25 cellular contexts compared by ENCODE assay signal in genomic region chrX:38538134-38538533, GRCh38. TPM values are rescaled to one million over a fixed set of nuclear protein-coding genes. Genes with fewer than 3 reads are reported as not detected.
DNase-seq lines count a peak whose midpoint lies in the region; ATAC-seq, FAIRE-seq and TF ChIP-seq lines count a peak whose summit lies in the region.
"Had no signal": no experiment of that assay in that cellular context is flagged by ENCODE, and none has a peak within 500 bp of the region (broad histone marks: within the 10 kb centered on the region; RNA-seq: fewer than 3 reads in every experiment).

No MANE protein-coding gene starts in this region.

- no peak for TF ChIP-seq POLR2A in A549 (IDR thresholded peaks at IDR 0.05; ENCODE audit: low read length)

- H3K27me3 ChIP-seq in endodermal cell (ENCODE audit: control insufficient read depth, insufficient read depth, low read length, poor library complexity, severe bottlenecking) = no peaks in the 10 kb centered on the region
- H3K27me3 ChIP-seq: SJCRH30 had no signal

- CTCF ChIA-PET in A549 (lab: Yijun Ruan, JAX) = no interaction called here

- H3K4me2 ChIP-seq in A549 = no peak overlapping the region
- H3K4me2 ChIP-seq: PC-9 had no signal

- no peak overlapping the region for H3K9ac ChIP-seq in endodermal cell (ENCODE audit: extremely low read depth, low read length, poor library complexity, severe bottlenecking)

- TF ChIP-seq CTCF in A549 (IDR thresholded peaks at IDR 0.05) (no peak), epithelial cell of esophagus (IDR thresholded peaks at IDR 0.05; ENCODE audit: insufficient read depth, low read depth, low read length, missing control alignments) (no peak), endodermal cell (conservative IDR thresholded peaks at IDR 0.05) (no peak), GM10266 (IDR thresholded peaks at IDR 0.05; ENCODE audit: control insufficient read depth, insufficient read depth, low read depth, missing control alignments) (no peak)

- POLR2A ChIA-PET in A549 (lab: Yijun Ruan, JAX) = no interaction called here

- WGBS in A549 (ENCODE audit: missing lambda C conversion rate) = 9% methylated on average over 2 of the region's 2 CpGs
- WGBS in endodermal cell (ENCODE audit: insufficient coverage in 1 of 2, insufficient read length in 1 of 2), 2 experiments = 100% methylated on average over 2 of the region's 2 CpGs; no CpG with 5 or more reads in 1 of the 2 experiments

- no peak for TF ChIP-seq RAD21 in A549 (conservative IDR thresholded peaks at IDR 0.05 in 1 of 2, IDR thresholded peaks at IDR 0.05 in 1 of 2)

- H3K27ac ChIP-seq in A549 (no peak overlapping the region), endodermal cell (ENCODE audit: low read depth, low read length) (no peak overlapping the region)
- H3K27ac ChIP-seq: C4-2B, PC-9, SJCRH30 had no signal

- H3K27ac Mint-ChIP-seq in endodermal cell = no peak overlapping the region
- H3K27ac Mint-ChIP-seq: CD8-positive, alpha-beta T cell had no signal

- H3K4me3 Mint-ChIP-seq in endodermal cell = no peak overlapping the region
- H3K4me3 Mint-ChIP-seq: CD8-positive, alpha-beta T cell had no signal

- peaks cover 40% of the 10 kb centered on the region for H3K9me3 Mint-ChIP-seq in endodermal cell
- H3K9me3 Mint-ChIP-seq: CD8-positive, alpha-beta T cell had no signal

- H3K36me3 ChIP-seq in endodermal cell (ENCODE audit: control insufficient read depth, insufficient read depth, low read length) = no peaks in the 10 kb centered on the region
- H3K36me3 ChIP-seq: SJCRH30 had no signal

- no peak for TF ChIP-seq EP300 in A549 (IDR thresholded peaks at IDR 0.05)

- H3K4me3 ChIP-seq in A549 (no peak overlapping the region), epithelial cell of esophagus (ENCODE audit: low read length) (no peak overlapping the region), endodermal cell (ENCODE audit: low read length) (no peak overlapping the region)
- H3K4me3 ChIP-seq: PC-9, SJCRH30 had no signal

- no peak for ATAC-seq in A549
- ATAC-seq in HG02938 (IDR thresholded peaks at IDR 0.05; ENCODE audit: unreplicated experiment) = no peak
- ATAC-seq: CD8-positive, alpha-beta T cell; Right ventricle myocardium inferior; SK-N-SH treated with all-trans-retinoic acid at 6 μM for 48 hours had no signal

- no peaks in the 10 kb centered on the region for H3K4me1 Mint-ChIP-seq in endodermal cell

- H3K36me3 Mint-ChIP-seq in endodermal cell (ENCODE audit: low read depth) = no peaks in the 10 kb centered on the region
- H3K36me3 Mint-ChIP-seq: CD8-positive, alpha-beta T cell had no signal

- FAIRE-seq in A549 (lab: Jason Lieb, UNC) = peak; percentile 78
- FAIRE-seq: GM12892, H1 had no signal

- no peaks in the 10 kb centered on the region for H3K27me3 Mint-ChIP-seq in endodermal cell (ENCODE audit: insufficient read depth)

- DNase-seq in A549 (ENCODE audit: low read depth in 1 of 2, low spot score in 1 of 2) (no peak), LHCN-M2 (ENCODE audit: low read depth) (peak; percentile 33), epithelial cell of esophagus (ENCODE audit: low read depth) (peak; percentile 60), myocyte (ENCODE audit: low read depth) (peak; percentile 51), endodermal cell (no peak), OCI-M2 (lab: John Stamatoyannopoulos, UW; ENCODE audit: unreplicated experiment) (no peak), GM10266 (ENCODE audit: extremely low spot score) (no peak)
- DNase-seq: Caco-2; CD8-positive, alpha-beta T cell; DMS 273 treated with DMSO at 0.1 percent for 48 hours; DMS79 treated with DMSO at 0.1 percent for 48 hours; GF-D8; HCEC 1CT; NCI-H2081; NCI-H446; NCI-H524 treated with DMSO at 0.1 percent for 48 hours; NCI-H774; PC-9; SJCRH30 had no signal

- H3K9me3 ChIP-seq in A549 = no peaks in the 10 kb centered on the region
- H3K9me3 ChIP-seq in endodermal cell (ENCODE audit: control insufficient read depth, low read length) = no peaks in the 10 kb centered on the region
- H3K9me3 ChIP-seq: Caco-2, SJCRH30 had no signal

- H3K4me1 ChIP-seq in A549 (no peaks in the 10 kb centered on the region), endodermal cell (ENCODE audit: control insufficient read depth, insufficient read depth, low read length) (no peaks in the 10 kb centered on the region)
- H3K4me1 ChIP-seq: Caco-2, SJCRH30 had no signal

TF ChIP-seq in A549, 52 proteins besides CTCF, POLR2A, EP300 and RAD21:
- TF ChIP-seq HDAC2 (IDR thresholded peaks at IDR 0.05) = no peak
- no peak for TF ChIP-seq EHF (CRISPR knock-in tag; IDR thresholded peaks at IDR 0.05)
- TF ChIP-seq BCL3 (IDR thresholded peaks at IDR 0.05) = no peak
- TF ChIP-seq HES2 (IDR thresholded peaks at IDR 0.05) = no peak
- TF ChIP-seq HOXB5 (CRISPR knock-in tag; IDR thresholded peaks at IDR 0.05) = no peak
- no peak for TF ChIP-seq FOSL2 (IDR thresholded peaks at IDR 0.05)
- TF ChIP-seq FOSL2 (CRISPR knock-in tag; IDR thresholded peaks at IDR 0.05) = no peak
- no peak for TF ChIP-seq RFX5 (IDR thresholded peaks at IDR 0.05)
- no peak for TF ChIP-seq JUNB (IDR thresholded peaks at IDR 0.05)
- no peak for TF ChIP-seq FOSB (CRISPR knock-in tag; IDR thresholded peaks at IDR 0.05)
- no peak for TF ChIP-seq HEYL (CRISPR knock-in tag; IDR thresholded peaks at IDR 0.05)
- no peak for TF ChIP-seq GATA3 (IDR thresholded peaks at IDR 0.05; ENCODE audit: borderline replicate concordance)
- no peak for TF ChIP-seq MYC (IDR thresholded peaks at IDR 0.05; ENCODE audit: borderline replicate concordance, low read length)
- TF ChIP-seq HOXB13 (CRISPR knock-in tag; IDR thresholded peaks at IDR 0.05; ENCODE audit: low read depth) = no peak
- TF ChIP-seq RARB (CRISPR knock-in tag; IDR thresholded peaks at IDR 0.05) = no peak
- TF ChIP-seq CBX2 (IDR thresholded peaks at IDR 0.05; ENCODE audit: borderline replicate concordance, low read depth) = no peak
- TF ChIP-seq SMC3 (IDR thresholded peaks at IDR 0.05) = no peak
- no peak for TF ChIP-seq HOXA7 (CRISPR knock-in tag; IDR thresholded peaks at IDR 0.05)
- TF ChIP-seq MAX (IDR thresholded peaks at IDR 0.05) = no peak
- TF ChIP-seq KDM1A (IDR thresholded peaks at IDR 0.05; ENCODE audit: low read depth) = no peak
- TF ChIP-seq CEBPB (IDR thresholded peaks at IDR 0.05) = no peak
TF ChIP-seq in A549: peak in this region for 0.

RNA-seq across cellular contexts. Expression of gene TSPAN7, which starts 23.2 kb away (rescaled TPM):
- polyA plus RNA-seq in A549 (2011; rRNA removed) (6.1 and 6.4 TPM in 2 replicates), A549 (2017; fragmentation: RNase III; extraction: RNeasy Plus Mini Kit Qiagen cat#74134 plus additional on column Dnase treatment) (2.4 to 3.1 TPM (median 2.5 TPM) in 3 replicates)
- 2.1 and 2.2 TPM in 2 replicates for polyA plus RNA-seq in A549 (2012; cell fraction: cytosol; rRNA removed)
- 2.4 and 3.8 TPM in 2 replicates for polyA plus RNA-seq in A549 (2012; cell fraction: nucleus; rRNA removed)
- 2.6 and 7.1 TPM in 2 replicates for polyA minus RNA-seq in A549 (2011; rRNA and poly(A)+ RNA removed)
- total RNA-seq in LHCN-M2 (2014; rRNA removed) (0.26 and 1.8 TPM in 2 replicates), myocyte (34.6 and 38.9 TPM in 2 replicates), endodermal cell (10 to 100 TPM in 1 of 2 donors, 1 to 10 TPM in 1; 6.2 to 15.1 TPM)
- polyA plus RNA-seq in LHCN-M2 (2012) = 1.0 TPM
- 89.6 TPM for polyA plus RNA-seq in myocyte (2012)
- 14.2 TPM for polyA plus RNA-seq in endodermal cell (2013, experiment 1 of 2)
- 12.0 TPM for polyA plus RNA-seq in endodermal cell (2013, experiment 2 of 2)
- total RNA-seq: PC-9 had no signal

Comparison
In these comparisons a context has a peak if more than half of its experiments do, and no peak if none do; other contexts are left out.
1. DNase-seq: peak in LHCN-M2 (single experiment), epithelial cell of esophagus (single experiment) and myocyte (single experiment); none in A549 (0 of 2), endodermal cell (single experiment), OCI-M2 (single experiment) and GM10266 (single experiment).